ENCODE assay signal across 8 cellular contexts in genomic region chr4:85127653-85128052, GRCh38.
DNase-seq lines count a peak whose midpoint lies in the region; ATAC-seq and TF ChIP-seq lines count a peak whose summit lies in the region.

No MANE protein-coding gene starts in this region.

- intact Hi-C loops in CD4-positive, alpha-beta memory T cell (cut with micrococcal nuclease): no loop called here

- no peak overlapping the region for H3K4me3 Mint-ChIP-seq in CD4-positive, alpha-beta memory T cell

- H3K4me3 ChIP-seq in hepatocyte: no peak overlapping the region
- H3K4me3 ChIP-seq in CD4-positive, alpha-beta memory T cell (ENCODE audit: low read length in 2 of 2): no peak overlapping the region
- no peak overlapping the region for H3K4me3 ChIP-seq in effector memory CD4-positive, alpha-beta T cell (ENCODE audit: insufficient read depth, low read depth, low read length, poor library complexity, severe bottlenecking)

- peaks cover 5% of the 10 kb centered on the region for H3K9me3 ChIP-seq in hepatocyte (ENCODE audit: low read depth)
- H3K9me3 ChIP-seq in CD4-positive, alpha-beta memory T cell (ENCODE audit: control insufficient read depth in 1 of 2, low read length in 2 of 2): no peaks in the 10 kb centered on the region
- H3K9me3 ChIP-seq in effector memory CD4-positive, alpha-beta T cell (ENCODE audit: control insufficient read depth, low read length): no peaks in the 10 kb centered on the region

- peak; percentile 19 for DNase-seq in GM10266 (ENCODE audit: extremely low spot score)
- peak; percentile 12 for DNase-seq in T1000 (lab: John Stamatoyannopoulos, UW)
- peak; percentile 36 for DNase-seq in hepatocyte (ENCODE audit: low spot score)
- no peak for DNase-seq in activated gamma-delta T cell (lab: John Stamatoyannopoulos, UW)
- no peak for DNase-seq in CD4-positive, alpha-beta memory T cell
- no peak for DNase-seq in effector memory CD4-positive, alpha-beta T cell

- no peaks in the 10 kb centered on the region for H3K9me2 ChIP-seq in hepatocyte (replicated peaks; ENCODE audit: insufficient read depth)

- no peak overlapping the region for H3K4me2 ChIP-seq in hepatocyte

- H4K20me1 ChIP-seq in hepatocyte (ENCODE audit: insufficient read depth, poor library complexity, severe bottlenecking): no peaks in the 10 kb centered on the region

- no peaks in the 10 kb centered on the region for H3K27me3 Mint-ChIP-seq in CD4-positive, alpha-beta memory T cell

- H3K36me3 Mint-ChIP-seq in CD4-positive, alpha-beta memory T cell: no peaks in the 10 kb centered on the region

- H3K4me1 Mint-ChIP-seq in CD4-positive, alpha-beta memory T cell: no peaks in the 10 kb centered on the region

- no peak overlapping the region for H3K27ac ChIP-seq in hepatocyte
- no peak overlapping the region for H3K27ac ChIP-seq in CD4-positive, alpha-beta memory T cell (ENCODE audit: low read depth, low read length)
- H3K27ac ChIP-seq in effector memory CD4-positive, alpha-beta T cell (ENCODE audit: insufficient read depth, low read length, poor library complexity, severe bottlenecking): no peak overlapping the region

- H3K27ac Mint-ChIP-seq in CD4-positive, alpha-beta memory T cell: no peak overlapping the region

- H3K79me2 ChIP-seq in hepatocyte: no peaks in the 10 kb centered on the region

- peak; percentile 83 for ATAC-seq in GM19468 (IDR thresholded peaks at IDR 0.05; ENCODE audit: extremely low read depth, unreplicated experiment)
- peak; percentile 81 for ATAC-seq in HG03439 (IDR thresholded peaks at IDR 0.05; ENCODE audit: unreplicated experiment)

- H3K4me1 ChIP-seq in hepatocyte (ENCODE audit: insufficient read depth): no peaks in the 10 kb centered on the region
- H3K4me1 ChIP-seq in CD4-positive, alpha-beta memory T cell (ENCODE audit: insufficient read depth, low read length): no peaks in the 10 kb centered on the region
- H3K4me1 ChIP-seq in effector memory CD4-positive, alpha-beta T cell (ENCODE audit: control insufficient read depth, insufficient read depth, low read length, poor library complexity, severe bottlenecking): no peaks in the 10 kb centered on the region

- POLR2A ChIA-PET in CD4-positive, alpha-beta memory T cell (lab: Charles Lee; ENCODE audit: partially characterized antibody): no interaction called here

- CTCF ChIA-PET in CD4-positive, alpha-beta memory T cell (lab: Charles Lee; ENCODE audit: partially characterized antibody): interaction anchor here (1.2 kb wide), 1 partner anchor 18 kb away, joined by 3 read pairs; no protein-coding TSS in a partner anchor

- peak; percentile 41 for TF ChIP-seq CTCF in GM10266 (IDR thresholded peaks at IDR 0.05; ENCODE audit: control insufficient read depth, insufficient read depth, low read depth, missing control alignments)
- peak; percentile 41 for TF ChIP-seq CTCF in hepatocyte (IDR thresholded peaks at IDR 0.05; ENCODE audit: poor library complexity)

- peaks cover 0 to 8% (median 2%) of the 10 kb centered on the region in 8 donors for H3K9me3 Mint-ChIP-seq in CD4-positive, alpha-beta memory T cell

- 37% methylated on average over 10 of the region's 10 CpGs for WGBS in hepatocyte (ENCODE audit: low lambda C conversion rate, missing lambda C conversion rate)

- no peaks in the 10 kb centered on the region for H3K27me3 ChIP-seq in hepatocyte
- H3K27me3 ChIP-seq in CD4-positive, alpha-beta memory T cell (ENCODE audit: insufficient read depth, low read length): no peaks in the 10 kb centered on the region
- no peaks in the 10 kb centered on the region for H3K27me3 ChIP-seq in effector memory CD4-positive, alpha-beta T cell (replicated peaks; ENCODE audit: control insufficient read depth, insufficient read depth, low read length, poor library complexity, severe bottlenecking)

- H3K36me3 ChIP-seq in hepatocyte (replicated peaks; ENCODE audit: insufficient read depth, low read depth): no peaks in the 10 kb centered on the region
- H3K36me3 ChIP-seq in CD4-positive, alpha-beta memory T cell (ENCODE audit: insufficient read depth, low read length): no peaks in the 10 kb centered on the region
- H3K36me3 ChIP-seq in effector memory CD4-positive, alpha-beta T cell (ENCODE audit: control insufficient read depth, insufficient read depth, low read length): no peaks in the 10 kb centered on the region

- no peak overlapping the region for H2AFZ ChIP-seq in hepatocyte

Comparison
In these comparisons a context has a peak if more than half of its experiments do, and no peak if none do; other contexts are left out.
1. DNase-seq: peak in GM10266 (single experiment), T1000 (single experiment) and hepatocyte (single experiment); none in activated gamma-delta T cell (single experiment), CD4-positive, alpha-beta memory T cell (0 of 5) and effector memory CD4-positive, alpha-beta T cell (0 of 3).